ENCODE assay signal across 16 cellular contexts in genomic region chrX:9207142-9207541, GRCh38.
DNase-seq lines count a peak whose midpoint lies in the region; ATAC-seq and TF ChIP-seq lines count a peak whose summit lies in the region.
"Had no signal": no experiment of that assay in that cellular context is flagged by ENCODE, and none has a peak within 500 bp of the region (broad histone marks: within the 10 kb centered on the region; RNA-seq: fewer than 3 reads in every experiment).

No MANE protein-coding gene starts in this region.

- no peaks in the 10 kb centered on the region for H3K4me1 ChIP-seq in SJSA1 (replicated peaks)
- H3K4me1 ChIP-seq: BLaER1 treated with 17β-estradiol and CSF1 and Interleukin-3, amounts not matched to agents 10 nM and 100 nM had no signal

- H3K4me3 ChIP-seq in SJSA1 (peak overlapping the region; percentile 14; the same call in 1 of the 2 replicates), fibroblast of pulmonary artery (replicated peaks; ENCODE audit: low read depth, low read length) (no peak overlapping the region)
- H3K4me3 ChIP-seq: BLaER1 treated with 17β-estradiol and CSF1 and Interleukin-3, amounts not matched to agents 10 nM and 100 nM; GM23248; suprapubic skin had no signal

- no peak overlapping the region for H3K27ac ChIP-seq in SJSA1
- H3K27ac ChIP-seq: BLaER1 treated with 17β-estradiol and CSF1 and Interleukin-3, amounts not matched to agents 10 nM and 100 nM; GM23248; suprapubic skin had no signal

- no peaks in the 10 kb centered on the region for H3K36me3 ChIP-seq in SJSA1
- H3K36me3 ChIP-seq: BLaER1 treated with 17β-estradiol and CSF1 and Interleukin-3, amounts not matched to agents 10 nM and 100 nM; suprapubic skin had no signal

- DNase-seq in ELF-1 (ENCODE audit: low read depth, low spot score) (peak; percentile 20), SJSA1 (ENCODE audit: low read depth in 1 of 2, low spot score in 2 of 2) (peak in 1 of 2 experiments; percentile 7), fibroblast of pulmonary artery (ENCODE audit: low read depth) (peak; percentile 1)
- no peak for DNase-seq in natural killer cell treated with Interleukin-12 subunit alpha and Interleukin-12 subunit beta and Interleukin-15 and Interleukin-18, amount 100 ng/mL, for 72 hours (ENCODE audit: low spot score)
- DNase-seq in stimulated activated CD4-positive, alpha-beta T cell treated with anti-CD3 and anti-CD28 coated beads, Interleukin-1b, Interleukin-23, amount 100 ng/mL, for 48 hours: no peak
- DNase-seq in central memory CD4-positive, alpha-beta T cell: no peak
- DNase-seq: activated CD4-positive, alpha-beta memory T cell treated with anti-CD3 and anti-CD28 coated beads, Interleukin-2, amount 10 ng/mL, durations not matched to agents 7 days and 5 days; DMS53; GM23248; left cardiac atrium; NCI-H146; NCI-H345 had no signal

- no peaks in the 10 kb centered on the region for H3K27me3 ChIP-seq in SJSA1 (replicated peaks)
- H3K27me3 ChIP-seq: BLaER1 treated with 17β-estradiol and CSF1 and Interleukin-3, amounts not matched to agents 10 nM and 100 nM; suprapubic skin had no signal

- peak overlapping the region; percentile 71 for H3K4me3 Mint-ChIP-seq in natural killer cell treated with Interleukin-12 subunit alpha and Interleukin-12 subunit beta and Interleukin-15 and Interleukin-18, amount 100 ng/mL, for 72 hours
- H3K4me3 Mint-ChIP-seq: activated CD4-positive, alpha-beta memory T cell treated with anti-CD3 and anti-CD28 coated beads, Interleukin-2, amount 10 ng/mL, durations not matched to agents 7 days and 5 days had no signal

- H3K27me3 Mint-ChIP-seq in natural killer cell treated with Interleukin-12 subunit alpha and Interleukin-12 subunit beta and Interleukin-15 and Interleukin-18, amount 100 ng/mL, for 72 hours: peaks cover 0 to 8% of the 10 kb centered on the region in 2 donors

- H3K27ac Mint-ChIP-seq in natural killer cell treated with Interleukin-12 subunit alpha and Interleukin-12 subunit beta and Interleukin-15 and Interleukin-18, amount 100 ng/mL, for 72 hours: peak overlapping the region in 1 of 2 donors; percentile 84
- H3K27ac Mint-ChIP-seq: activated CD4-positive, alpha-beta memory T cell treated with anti-CD3 and anti-CD28 coated beads, Interleukin-2, amount 10 ng/mL, durations not matched to agents 7 days and 5 days had no signal

- H3K9me3 ChIP-seq in SJSA1 (replicated peaks): no peaks in the 10 kb centered on the region
- H3K9me3 ChIP-seq: suprapubic skin had no signal

- TF ChIP-seq CTCF in fibroblast of pulmonary artery (IDR thresholded peaks at IDR 0.05; ENCODE audit: low read length, missing control alignments): no peak

- no peak for ATAC-seq in natural killer cell treated with Interleukin-12 subunit alpha and Interleukin-12 subunit beta and Interleukin-15 and Interleukin-18, amount 100 ng/mL, for 72 hours
- no peak for ATAC-seq in HG03108 (IDR thresholded peaks at IDR 0.05; ENCODE audit: unreplicated experiment)
- ATAC-seq in HG03469 (IDR thresholded peaks at IDR 0.05; ENCODE audit: unreplicated experiment): no peak
- ATAC-seq: left cardiac atrium had no signal

- no peaks in the 10 kb centered on the region for H3K36me3 Mint-ChIP-seq in natural killer cell treated with Interleukin-12 subunit alpha and Interleukin-12 subunit beta and Interleukin-15 and Interleukin-18, amount 100 ng/mL, for 72 hours

- peaks cover 3% of the 10 kb centered on the region for H3K9me3 Mint-ChIP-seq in natural killer cell treated with Interleukin-12 subunit alpha and Interleukin-12 subunit beta and Interleukin-15 and Interleukin-18, amount 100 ng/mL, for 72 hours
- H3K9me3 Mint-ChIP-seq: activated CD4-positive, alpha-beta memory T cell treated with anti-CD3 and anti-CD28 coated beads, Interleukin-2, amount 10 ng/mL, durations not matched to agents 7 days and 5 days had no signal

- H3K4me1 Mint-ChIP-seq in natural killer cell treated with Interleukin-12 subunit alpha and Interleukin-12 subunit beta and Interleukin-15 and Interleukin-18, amount 100 ng/mL, for 72 hours (ENCODE audit: low read depth in 2 of 2): peaks cover 24 to 28% of the 10 kb centered on the region in 2 donors
- H3K4me1 Mint-ChIP-seq: activated CD4-positive, alpha-beta memory T cell treated with anti-CD3 and anti-CD28 coated beads, Interleukin-2, amount 10 ng/mL, durations not matched to agents 7 days and 5 days had no signal

Comparison
In these comparisons a context has a peak if more than half of its experiments do, and no peak if none do; other contexts are left out.
1. DNase-seq: peak in ELF-1 (single experiment) and fibroblast of pulmonary artery (single experiment); none in natural killer cell treated with Interleukin-12 subunit alpha and Interleukin-12 subunit beta and Interleukin-15 and Interleukin-18, amount 100 ng/mL, for 72 hours (single experiment), stimulated activated CD4-positive, alpha-beta T cell treated with anti-CD3 and anti-CD28 coated beads, Interleukin-1b, Interleukin-23, amount 100 ng/mL, for 48 hours (single experiment) and central memory CD4-positive, alpha-beta T cell (single experiment).